ENCODE assay signal across 1 cellular context in genomic region chr1:202163281-202164270, GRCh38.
TF ChIP-seq lines count a peak whose summit lies in the region.

No MANE protein-coding gene starts in this region.

TF ChIP-seq in HepG2, 621 proteins besides CTCF, POLR2A, EP300 and RAD21:
- no peak for TF ChIP-seq IKZF4 (CRISPR knock-in tag; IDR thresholded peaks at IDR 0.05; ENCODE audit: borderline replicate concordance, low read depth, not compliant biosample characterization)
- TF ChIP-seq RBM39 (IDR thresholded peaks at IDR 0.05; ENCODE audit: low read depth, low read length, poor library complexity, severe bottlenecking) = no peak
